ENCODE assay signal across 8 cellular contexts in genomic region chr1:3746389-3746783, GRCh38. TPM values are rescaled to one million over a fixed set of nuclear protein-coding genes. Genes with fewer than 3 reads are reported as not detected.
DNase-seq lines count a peak whose midpoint lies in the region; ATAC-seq, FAIRE-seq and TF ChIP-seq lines count a peak whose summit lies in the region.

No MANE protein-coding gene starts in this region.

- peaks cover 3% of the 10 kb centered on the region for H3K4me1 ChIP-seq in astrocyte (ENCODE audit: insufficient read depth, low read length)
- peaks cover 4 to 16% (median 8%) of the 10 kb centered on the region in 4 donors for H3K4me1 ChIP-seq in transverse colon

- H3K79me2 ChIP-seq in astrocyte (ENCODE audit: insufficient read depth, low read length) = peaks cover 3% of the 10 kb centered on the region

- TF ChIP-seq POLR2A in transverse colon (IDR thresholded peaks at IDR 0.05) = no peak

- intact Hi-C loops in activated CD4-positive, alpha-beta T cell treated with anti-CD3 and anti-CD28 coated beads, Interleukin-2, amount 10 ng/mL, durations not matched to agents 24 days and 14 days (cut with micrococcal nuclease) = no loop called here
- intact Hi-C loops in transverse colon (cut with DNase I; ENCODE audit: low total_unique reads) = no loop called here

- TF ChIP-seq EP300 in transverse colon (IDR thresholded peaks at IDR 0.05; ENCODE audit: low read depth) = no peak

- peaks cover 7% of the 10 kb centered on the region for H3K36me3 Mint-ChIP-seq in activated CD4-positive, alpha-beta T cell treated with anti-CD3 and anti-CD28 coated beads, Interleukin-2, amount 10 ng/mL, durations not matched to agents 24 days and 14 days (ENCODE audit: low read depth)
- H3K36me3 Mint-ChIP-seq in astrocyte (ENCODE audit: low read depth, unreplicated experiment) = peaks cover 5% of the 10 kb centered on the region

- H3K36me3 ChIP-seq in astrocyte (ENCODE audit: insufficient read depth, low read length) (no peaks in the 10 kb centered on the region), transverse colon (no peaks in the 10 kb centered on the region)

- peak overlapping the region; percentile 77 for H3K9ac ChIP-seq in astrocyte (ENCODE audit: low read length)

- H3K9me3 Mint-ChIP-seq in activated CD4-positive, alpha-beta T cell treated with anti-CD3 and anti-CD28 coated beads, Interleukin-2, amount 10 ng/mL, durations not matched to agents 24 days and 14 days = no peaks in the 10 kb centered on the region
- H3K9me3 Mint-ChIP-seq in astrocyte (ENCODE audit: unreplicated experiment) = no peaks in the 10 kb centered on the region

- in situ Hi-C loops in transverse colon (cut with MboI; ENCODE audit: low pct_ligation_motif_present in 1 of 4, low pct_unique_long_range_greater_than_20kb in 1 of 4, low sequenced_read_pairs in 3 of 4) = no loop called here

- H3K27me3 Mint-ChIP-seq in activated CD4-positive, alpha-beta T cell treated with anti-CD3 and anti-CD28 coated beads, Interleukin-2, amount 10 ng/mL, durations not matched to agents 24 days and 14 days = no peaks in the 10 kb centered on the region
- peaks cover 7% of the 10 kb centered on the region for H3K27me3 Mint-ChIP-seq in astrocyte (ENCODE audit: low read depth, unreplicated experiment)

- H2AFZ ChIP-seq in astrocyte (ENCODE audit: low read depth, low read length) = peak overlapping the region; percentile 75

- WGBS in transverse colon (ENCODE audit: low coverage in 1 of 2), 2 donors = 61% methylated on average over 30 of the region's 30 CpGs; no CpG with 5 or more reads in 1 of the 2 donors

- H3K4me2 ChIP-seq in astrocyte (ENCODE audit: low read length) = peak overlapping the region; percentile 87

- no peak for TF ChIP-seq CTCF in astrocyte (IDR thresholded peaks at IDR 0.05; ENCODE audit: insufficient read depth, low read depth, low read length)
- no peak for TF ChIP-seq CTCF in transverse colon (IDR thresholded peaks at IDR 0.05)

- peak overlapping the region; percentile 72 for H3K27ac Mint-ChIP-seq in activated CD4-positive, alpha-beta T cell treated with anti-CD3 and anti-CD28 coated beads, Interleukin-2, amount 10 ng/mL, durations not matched to agents 24 days and 14 days
- H3K27ac Mint-ChIP-seq in astrocyte (ENCODE audit: unreplicated experiment) = peak overlapping the region; percentile 58

- peaks cover 22% of the 10 kb centered on the region for H4K20me1 ChIP-seq in astrocyte (ENCODE audit: insufficient read depth, low read length)

- no peak for FAIRE-seq in astrocyte (lab: Jason Lieb, UNC)

- no peak for ATAC-seq in GM19397 (IDR thresholded peaks at IDR 0.05; ENCODE audit: unreplicated experiment)
- no peak for ATAC-seq in GM19035 (IDR thresholded peaks at IDR 0.05; ENCODE audit: unreplicated experiment)

- H3K4me1 Mint-ChIP-seq in activated CD4-positive, alpha-beta T cell treated with anti-CD3 and anti-CD28 coated beads, Interleukin-2, amount 10 ng/mL, durations not matched to agents 24 days and 14 days = peaks cover 20% of the 10 kb centered on the region
- H3K4me1 Mint-ChIP-seq in astrocyte (ENCODE audit: low read depth, unreplicated experiment) = no peaks in the 10 kb centered on the region

- H3K27me3 ChIP-seq in astrocyte (ENCODE audit: insufficient read depth, low read length) = peaks cover 11% of the 10 kb centered on the region
- no peaks in the 10 kb centered on the region for H3K27me3 ChIP-seq in layer of hippocampus (ENCODE audit: control insufficient read depth, insufficient read depth, low read length)
- H3K27me3 ChIP-seq in transverse colon = no peaks in the 10 kb centered on the region

- DNase-seq in activated CD4-positive, alpha-beta T cell treated with anti-CD3 and anti-CD28 coated beads, Interleukin-2, amount 10 ng/mL, durations not matched to agents 24 days and 14 days = no peak
- DNase-seq in activated CD4-positive, alpha-beta T cell treated with anti-CD3 and anti-CD28 coated beads for 4 hours = no peak
- no peak for DNase-seq in astrocyte (ENCODE audit: low read depth)
- no peak for DNase-seq in transverse colon
- no peak for DNase-seq in NCI-H446 (lab: John Stamatoyannopoulos, UW)

- H3K4me3 Mint-ChIP-seq in activated CD4-positive, alpha-beta T cell treated with anti-CD3 and anti-CD28 coated beads, Interleukin-2, amount 10 ng/mL, durations not matched to agents 24 days and 14 days = peak overlapping the region; percentile 81
- peak overlapping the region; percentile 90 for H3K4me3 Mint-ChIP-seq in astrocyte (ENCODE audit: unreplicated experiment)

- H3K4me3 ChIP-seq in astrocyte (ENCODE audit: insufficient read depth, low read depth, low read length) = peak overlapping the region; percentile 63
- H3K4me3 ChIP-seq in transverse colon = peak overlapping the region in 3 of 4 donors; percentile 54 to 82 (median 65)

- H3K9me3 ChIP-seq in astrocyte (ENCODE audit: insufficient read depth, low read depth, low read length) (no peaks in the 10 kb centered on the region), transverse colon (no peaks in the 10 kb centered on the region)

- no peak overlapping the region for H3K27ac ChIP-seq in astrocyte (ENCODE audit: low read depth, low read length)
- peak overlapping the region; percentile 30 for H3K27ac ChIP-seq in layer of hippocampus (ENCODE audit: low read depth, low read length)
- H3K27ac ChIP-seq in transverse colon = peak overlapping the region; percentile 70 to 82 (median 81)

RNA-seq across cellular contexts. Expression of gene CCDC27, which starts 5.9 kb away (rescaled TPM):
- not detected in 2 replicates for total RNA-seq in activated CD4-positive, alpha-beta T cell treated with anti-CD3 and anti-CD28 coated beads, Interleukin-2, amount 10 ng/mL, durations not matched to agents 24 days and 14 days
- not detected in 2 replicates for total RNA-seq in astrocyte
- total RNA-seq in transverse colon = not detected

RNA-seq across cellular contexts. Expression of gene SMIM1, which starts 26.2 kb away (rescaled TPM):
- total RNA-seq in activated CD4-positive, alpha-beta T cell treated with anti-CD3 and anti-CD28 coated beads, Interleukin-2, amount 10 ng/mL, durations not matched to agents 24 days and 14 days = 0.66 and 1.4 TPM in 2 replicates
- total RNA-seq in astrocyte = 6.4 and 6.6 TPM in 2 replicates
- not detected for total RNA-seq in transverse colon

RNA-seq across cellular contexts. Expression of gene LRRC47, which starts 49.9 kb away (rescaled TPM):
- 40.8 and 46.0 TPM in 2 replicates for total RNA-seq in activated CD4-positive, alpha-beta T cell treated with anti-CD3 and anti-CD28 coated beads, Interleukin-2, amount 10 ng/mL, durations not matched to agents 24 days and 14 days
- total RNA-seq in astrocyte = 48.7 and 51.5 TPM in 2 replicates
- 10 to 100 TPM; 30.6 to 50.5 (median 38.0) TPM for total RNA-seq in transverse colon
